8 cellular contexts compared by ENCODE assay signal in genomic region chr1:8661185-8662110, GRCh38.
DNase-seq lines count a peak whose midpoint lies in the region; ATAC-seq, FAIRE-seq and TF ChIP-seq lines count a peak whose summit lies in the region.

No MANE protein-coding gene starts in this region.

- H3K27ac ChIP-seq in ACC112 (ENCODE audit: low read depth, low read length) (peak overlapping the region; percentile 86), astrocyte (ENCODE audit: low read depth, low read length) (peak overlapping the region; percentile 87), right lobe of liver (peak overlapping the region; percentile 3 to 36 (median 16)), thymus (ENCODE audit: low read depth) (peak overlapping the region; percentile 56)

- H3K27ac Mint-ChIP-seq in HFFc6 (no peak overlapping the region), astrocyte (ENCODE audit: unreplicated experiment) (no peak overlapping the region)

- TF ChIP-seq CTCF in HFFc6 (IDR thresholded peaks at IDR 0.05): no peak
- TF ChIP-seq CTCF in astrocyte (IDR thresholded peaks at IDR 0.05; ENCODE audit: insufficient read depth, low read depth, low read length): no peak
- TF ChIP-seq CTCF in right lobe of liver (IDR thresholded peaks at IDR 0.05): no peak

- H3K27me3 Mint-ChIP-seq in HFFc6 (ENCODE audit: insufficient read depth) (no peaks in the 10 kb centered on the region), astrocyte (ENCODE audit: low read depth, unreplicated experiment) (no peaks in the 10 kb centered on the region)

- H3K27me3 ChIP-seq in ACC112 (ENCODE audit: insufficient read depth, low read length) (no peaks in the 10 kb centered on the region), astrocyte (ENCODE audit: insufficient read depth, low read length) (no peaks in the 10 kb centered on the region), right lobe of liver (no peaks in the 10 kb centered on the region), thymus (ENCODE audit: control insufficient read depth, insufficient read depth) (no peaks in the 10 kb centered on the region)

- peak in 2 of 4 donors; percentile 11 to 12 for ATAC-seq in right lobe of liver
- no peak for ATAC-seq in GM21737 (IDR thresholded peaks at IDR 0.05; ENCODE audit: unreplicated experiment)
- ATAC-seq in HG03521 (IDR thresholded peaks at IDR 0.05; ENCODE audit: unreplicated experiment): no peak

- H3K9me3 ChIP-seq in astrocyte (ENCODE audit: insufficient read depth, low read depth, low read length) (no peaks in the 10 kb centered on the region), right lobe of liver (no peaks in the 10 kb centered on the region), thymus (ENCODE audit: control insufficient read depth) (no peaks in the 10 kb centered on the region)

- DNase-seq in HFFc6 (peak; percentile 87), astrocyte (ENCODE audit: low read depth) (peak; percentile 89), right lobe of liver (no peak), NCI-H526 treated with DMSO at 0.1 percent for 48 hours (lab: John Stamatoyannopoulos, UW) (no peak)

- H3K4me2 ChIP-seq in astrocyte (ENCODE audit: low read length): peak overlapping the region; percentile 75

- H3K4me1 ChIP-seq in ACC112 (ENCODE audit: control insufficient read depth, insufficient read depth, low read length, unreplicated experiment): peaks cover 48% of the 10 kb centered on the region
- H3K4me1 ChIP-seq in astrocyte (ENCODE audit: insufficient read depth, low read length): peaks cover 37% of the 10 kb centered on the region
- peaks cover 0 to 33% (median 15%) of the 10 kb centered on the region in 4 donors for H3K4me1 ChIP-seq in right lobe of liver
- peaks cover 10% of the 10 kb centered on the region for H3K4me1 ChIP-seq in thymus (ENCODE audit: control insufficient read depth, insufficient read depth, low read length)

- intact Hi-C loops in right lobe of liver (cut with DNase I): no loop called here

- no peak overlapping the region; the same call in 1 of the 2 replicates for H3K4me3 Mint-ChIP-seq in HFFc6
- no peak overlapping the region for H3K4me3 Mint-ChIP-seq in astrocyte (ENCODE audit: unreplicated experiment)

- FAIRE-seq in astrocyte (lab: Jason Lieb, UNC): no peak

- H3K4me1 Mint-ChIP-seq in HFFc6 (ENCODE audit: low read depth) (peaks cover 6% of the 10 kb centered on the region; the same call in 1 of the 2 replicates), astrocyte (ENCODE audit: low read depth, unreplicated experiment) (peaks cover 13% of the 10 kb centered on the region)

- no peaks in the 10 kb centered on the region for H3K36me3 Mint-ChIP-seq in HFFc6 (ENCODE audit: low read depth)
- H3K36me3 Mint-ChIP-seq in astrocyte (ENCODE audit: low read depth, unreplicated experiment): no peaks in the 10 kb centered on the region

- 45% methylated on average over 8 of the region's 8 CpGs for WGBS in right lobe of liver (ENCODE audit: insufficient coverage, low coverage, low lambda C conversion rate, missing lambda C conversion rate)
- 88% methylated on average over 8 of the region's 8 CpGs for whole genome bisulfite sequencing in thymus

- H3K79me2 ChIP-seq in ACC112 (ENCODE audit: control insufficient read depth, insufficient read depth, low read length, unreplicated experiment) (peaks cover 37% of the 10 kb centered on the region), astrocyte (ENCODE audit: insufficient read depth, low read length) (peaks cover 59% of the 10 kb centered on the region)

- peak overlapping the region; percentile 81 for H3K9ac ChIP-seq in astrocyte (ENCODE audit: low read length)

- H3K4me3 ChIP-seq in ACC112 (ENCODE audit: low read depth, low read length) (peak overlapping the region; percentile 3; the same call in 1 of the 2 replicates), astrocyte (ENCODE audit: insufficient read depth, low read depth, low read length) (peak overlapping the region; percentile 13), right lobe of liver (no peak overlapping the region), thymus (ENCODE audit: low read length) (no peak overlapping the region)

- H3K9me3 Mint-ChIP-seq in HFFc6 (no peaks in the 10 kb centered on the region), astrocyte (ENCODE audit: unreplicated experiment) (no peaks in the 10 kb centered on the region)

- H4K20me1 ChIP-seq in astrocyte (ENCODE audit: insufficient read depth, low read length): peaks cover 45% of the 10 kb centered on the region

- no peaks in the 10 kb centered on the region for H3K36me3 ChIP-seq in ACC112 (ENCODE audit: insufficient read depth, low read length)
- no peaks in the 10 kb centered on the region for H3K36me3 ChIP-seq in astrocyte (ENCODE audit: insufficient read depth, low read length)
- no peaks in the 10 kb centered on the region for H3K36me3 ChIP-seq in right lobe of liver
- H3K36me3 ChIP-seq in thymus (ENCODE audit: control insufficient read depth, insufficient read depth): no peaks in the 10 kb centered on the region

- no peak for TF ChIP-seq POLR2A in right lobe of liver (IDR thresholded peaks at IDR 0.05)

- H2AFZ ChIP-seq in ACC112 (ENCODE audit: low read length, unreplicated experiment) (peak overlapping the region; percentile 29), astrocyte (ENCODE audit: low read depth, low read length) (peak overlapping the region; percentile 6)

Comparison
In these comparisons a context has a peak if more than half of its experiments do, and no peak if none do; other contexts are left out.
1. H3K27ac ChIP-seq: peak in every context shown above with its lines; median percentile 87 in astrocyte; 86 in ACC112; 56 in thymus; 16 in right lobe of liver.
2. H3K4me3 ChIP-seq: peak in ACC112 (single experiment) and astrocyte (single experiment); none in right lobe of liver (0 of 3) and thymus (single experiment).
3. DNase-seq: peak in HFFc6 (single experiment) and astrocyte (single experiment); none in right lobe of liver (0 of 3) and NCI-H526 treated with DMSO at 0.1 percent for 48 hours (single experiment).